In genomic region chr22:36929621-36930020, GRCh38 we compare ENCODE assay signal across 20 cellular contexts. TPM values are rescaled to one million over a fixed set of nuclear protein-coding genes. Genes with fewer than 3 reads are reported as not detected.
DNase-seq lines count a peak whose midpoint lies in the region; ATAC-seq, FAIRE-seq and TF ChIP-seq lines count a peak whose summit lies in the region.
"Had no signal": no experiment of that assay in that cellular context is flagged by ENCODE, and none has a peak within 500 bp of the region (broad histone marks: within the 10 kb centered on the region; RNA-seq: fewer than 3 reads in every experiment).

No MANE protein-coding gene starts in this region.

- H3K23ac ChIP-seq in H1 (ENCODE audit: insufficient read length), result no peak overlapping the region

- H2BK120ac ChIP-seq in H1 (replicated peaks; ENCODE audit: low read depth, low read length), result no peak overlapping the region

- TF ChIP-seq POLR2A in H1 (IDR thresholded peaks at IDR 0.05; ENCODE audit: control extremely low read depth in 1 of 2, low read depth in 2 of 2, low read length in 2 of 2) (no peak), sigmoid colon (IDR thresholded peaks at IDR 0.05) (no peak)

- H2AFZ ChIP-seq in H1 (ENCODE audit: low read length), result no peak overlapping the region
- H2AFZ ChIP-seq: GM23248 had no signal

- peak overlapping the region; percentile 85 for H3K27ac ChIP-seq in BLaER1
- H3K27ac ChIP-seq in H1 (ENCODE audit: low read depth, low read length), result no peak overlapping the region
- no peak overlapping the region for H3K27ac ChIP-seq in sigmoid colon
- H3K27ac ChIP-seq: GM23248 had no signal

- H3K4me3 ChIP-seq in BLaER1, result peak overlapping the region; percentile 45
- no peak overlapping the region for H3K4me3 ChIP-seq in H7 (ENCODE audit: insufficient read depth, low read depth, low read length)
- H3K4me3 ChIP-seq in H1 (ENCODE audit: extremely low read depth in 1 of 4, insufficient read depth in 2 of 4, low read depth in 3 of 4, low read length in 4 of 4), result no peak overlapping the region
- H3K4me3 ChIP-seq in sigmoid colon, result no peak overlapping the region
- H3K4me3 ChIP-seq: GM23248 had no signal

- no peak for TF ChIP-seq RAD21 in H1 (IDR thresholded peaks at IDR 0.05 in 1 of 2, conservative IDR thresholded peaks at IDR 0.05 in 1 of 2; ENCODE audit: low read depth in 2 of 2, low read length in 2 of 2)

- no peak overlapping the region for H2AK5ac ChIP-seq in H1 (ENCODE audit: low read depth, low read length)

- TF ChIP-seq EP300 in H1 (IDR thresholded peaks at IDR 0.05; ENCODE audit: borderline replicate concordance in 1 of 2, low read depth in 2 of 2, low read length in 2 of 2) (no peak), sigmoid colon (IDR thresholded peaks at IDR 0.05) (no peak)

- H3K36me3 ChIP-seq in BLaER1 (peaks cover 49% of the 10 kb centered on the region), H7 (replicated peaks; ENCODE audit: control insufficient read depth, insufficient read depth, low read length) (no peaks in the 10 kb centered on the region), H1 (ENCODE audit: control insufficient read depth in 2 of 4, insufficient read depth in 4 of 4, low read length in 3 of 4) (no peaks in the 10 kb centered on the region), sigmoid colon (no peaks in the 10 kb centered on the region)

- H3K4ac ChIP-seq in H1 (replicated peaks; ENCODE audit: insufficient read length, low read depth, low read length), result no peak overlapping the region

- no peak overlapping the region for H2BK12ac ChIP-seq in H1 (ENCODE audit: low read depth, low read length)

- peak overlapping the region; percentile 61; the same call in 1 of the 2 replicates for H2BK15ac ChIP-seq in H1 (ENCODE audit: low read length)

- ATAC-seq in GM21737 (IDR thresholded peaks at IDR 0.05; ENCODE audit: unreplicated experiment), result no peak
- ATAC-seq: HCT116 had no signal

- intact Hi-C loops in sigmoid colon (cut with DNase I), result no loop called here

- H3K79me2 ChIP-seq in H1 (ENCODE audit: control insufficient read depth in 1 of 2, insufficient read depth in 2 of 2, low read length in 2 of 2), result no peaks in the 10 kb centered on the region

- FAIRE-seq in H1 (lab: Jason Lieb, UNC), result no peak
- FAIRE-seq: A204.1 had no signal

- TF ChIP-seq CTCF in H1 (IDR thresholded peaks at IDR 0.05; ENCODE audit: control extremely low read depth in 1 of 3, insufficient read depth in 1 of 3, low read depth in 1 of 3, low read length in 3 of 3), result no peak
- TF ChIP-seq CTCF in sigmoid colon (IDR thresholded peaks at IDR 0.05), result no peak

- CTCF ChIA-PET in H1 (lab: Charles Lee; ENCODE audit: partially characterized antibody), result interaction anchor here (1.0 to 2.0 kb wide), 6 partner anchors 36 to 272 kb away, joined by 3 to 6 read pairs (median 4); no protein-coding TSS in a partner anchor

- H3K9ac ChIP-seq in BLaER1, result peak overlapping the region; percentile 62; the same call in 1 of the 2 replicates
- no peak overlapping the region for H3K9ac ChIP-seq in H1 (replicated peaks in 1 of 4; ENCODE audit: extremely low read depth in 1 of 4, low read depth in 3 of 4, low read length in 3 of 4)
- H3K9ac ChIP-seq: GM23248 had no signal

- H3K14ac ChIP-seq in H1 (ENCODE audit: insufficient read length), result no peak overlapping the region

- H3K9me3 ChIP-seq in BLaER1 (no peaks in the 10 kb centered on the region), H1 (ENCODE audit: insufficient read depth in 2 of 2, low read depth in 1 of 2, low read length in 1 of 2) (no peaks in the 10 kb centered on the region), sigmoid colon (no peaks in the 10 kb centered on the region)

- no peak overlapping the region for H2BK20ac ChIP-seq in H1 (ENCODE audit: low read length)

- POLR2A ChIA-PET in H1 (lab: Charles Lee; ENCODE audit: partially characterized antibody), result interaction anchor here (1.0 kb wide), 1 partner anchor 12 kb away, joined by 3 read pairs; no protein-coding TSS in a partner anchor

- H4K91ac ChIP-seq in H1 (replicated peaks; ENCODE audit: insufficient read length, low read length), result no peak overlapping the region

- H3K4me2 ChIP-seq in BLaER1 (peak overlapping the region; percentile 98), H1 (ENCODE audit: insufficient read depth in 1 of 2, low read depth in 2 of 2, low read length in 2 of 2) (no peak overlapping the region)

- no peak overlapping the region for H4K5ac ChIP-seq in H1 (ENCODE audit: insufficient read length, low read depth, low read length)

- no peak overlapping the region for H2BK5ac ChIP-seq in H1 (ENCODE audit: low read depth, low read length)

- no peaks in the 10 kb centered on the region for H3K79me1 ChIP-seq in H1 (ENCODE audit: low read depth, low read length)

- H3K18ac ChIP-seq in H1 (ENCODE audit: extremely low read depth, low read length), result no peak overlapping the region

- H4K20me1 ChIP-seq in BLaER1 (no peaks in the 10 kb centered on the region), H1 (replicated peaks in 1 of 2; ENCODE audit: control insufficient read depth in 1 of 2, insufficient read depth in 2 of 2, low read length in 2 of 2) (no peaks in the 10 kb centered on the region)

- H3K27me3 ChIP-seq in BLaER1 (no peaks in the 10 kb centered on the region), H7 (ENCODE audit: control insufficient read depth, insufficient read depth, low read length) (no peaks in the 10 kb centered on the region), H1 (replicated peaks in 1 of 4; ENCODE audit: control insufficient read depth in 3 of 4, extremely low read depth in 1 of 4, insufficient read depth in 3 of 4, low read length in 3 of 4) (peaks cover 0 to 2% (median 0%) of the 10 kb centered on the region in 4 experiments; a peak in 1 of 7 replicates), sigmoid colon (no peaks in the 10 kb centered on the region)

- DNase-seq in H7 (peak; percentile 45), H1 (ENCODE audit: low read depth in 1 of 2, low spot score in 2 of 2) (no peak), sigmoid colon (peak; percentile 50), pons (ENCODE audit: low spot score) (no peak), islet precursor cell (no peak)
- DNase-seq: EL, GM23248, IMR-90, Karpas-422, NCI-H1694 treated with DMSO at 0.1 percent for 48 hours, NCI-H2081 treated with DMSO at 0.1 percent for 48 hours, NCI-H446, NCI-H526, Right ventricle myocardium superior had no signal

- peaks cover 91% of the 10 kb centered on the region for H3K4me1 ChIP-seq in BLaER1
- no peaks in the 10 kb centered on the region for H3K4me1 ChIP-seq in H1 (replicated peaks in 1 of 4; ENCODE audit: control insufficient read depth in 3 of 4, insufficient read depth in 4 of 4, low read length in 3 of 4)
- H3K4me1 ChIP-seq in sigmoid colon, result no peaks in the 10 kb centered on the region

- H4K8ac ChIP-seq in H1 (ENCODE audit: extremely low read depth, insufficient read depth, low read length), result no peak overlapping the region

- no peak overlapping the region for H3K56ac ChIP-seq in H1 (replicated peaks; ENCODE audit: insufficient read length, low read depth, low read length)

- no peaks in the 10 kb centered on the region for H3K23me2 ChIP-seq in H1 (ENCODE audit: low read depth, low read length)

- 82% methylated on average over 10 of the region's 10 CpGs; no CpG with 5 or more reads in 1 of the 2 experiments for WGBS in H1 (ENCODE audit: extremely low coverage in 1 of 2, insufficient coverage in 1 of 2, insufficient read length in 1 of 2, insufficient replicate concordance in 2 of 2, low coverage in 1 of 2, low lambda C conversion rate in 2 of 2, missing lambda C conversion rate in 1 of 2), 2 experiments
- 85 to 93% methylated on average over 10 of the region's 10 CpGs for WGBS in sigmoid colon, 2 donors

TF ChIP-seq in H1, 55 proteins besides CTCF, POLR2A, EP300 and RAD21:
- TF ChIP-seq SIRT6 (IDR thresholded peaks at IDR 0.05; ENCODE audit: low read length) (no peak), CBX5 (IDR thresholded peaks at IDR 0.05; ENCODE audit: low read depth, low read length) (no peak), ATF2 (IDR thresholded peaks at IDR 0.05; ENCODE audit: low read length) (no peak), GTF2F1 (IDR thresholded peaks at IDR 0.05; ENCODE audit: borderline replicate concordance, low read depth, low read length) (no peak), RXRA (IDR thresholded peaks at IDR 0.05; ENCODE audit: insufficient read depth, low read depth, low read length) (no peak), TEAD4 (IDR thresholded peaks at IDR 0.05; ENCODE audit: low read depth, low read length) (no peak), CBX8 (IDR thresholded peaks at IDR 0.05; ENCODE audit: borderline replicate concordance, low read depth, low read length) (no peak)

RNA-seq across cellular contexts. Expression of gene CSF2RB, which starts 16.2 kb away (rescaled TPM):
- not detected in 2 replicates for total RNA-seq in H7 (2014; rRNA removed; shearing (Covaris generic))
- total RNA-seq in H1 (2021; fragmentation: NEBNext Ultra II Directional; extraction: Animal tissue kit (Norgen Biotek cat#: 25700)), result not detected in 2 replicates
- 0.02 TPM in 1 of 2 replicates, not detected in the other for polyA plus RNA-seq in H1 (2011; rRNA removed)
- polyA plus RNA-seq in H1 (2011; cell fraction: cytosol; rRNA removed), result not detected
- polyA plus RNA-seq in H1 (2011; cell fraction: nucleus; rRNA removed), result 0.14 TPM
- not detected in 4 replicates for polyA plus RNA-seq in H1 (2012, experiment 1 of 2)
- polyA plus RNA-seq in H1 (2012, experiment 2 of 2), result not detected
- polyA plus RNA-seq in H1 (2013, experiment 1 of 2), result 0.02 TPM
- not detected for polyA plus RNA-seq in H1 (2013, experiment 2 of 2)
- polyA minus RNA-seq in H1 (2011; rRNA and poly(A)+ RNA removed), result not detected in 2 replicates
- polyA minus RNA-seq in H1 (2011; cell fraction: cytosol; rRNA and poly(A)+ RNA removed), result not detected
- polyA minus RNA-seq in H1 (2011; cell fraction: nucleus; rRNA and poly(A)+ RNA removed), result not detected
- total RNA-seq in sigmoid colon, result 1 to 10 TPM; 3.0 to 5.0 (median 3.9) TPM
- polyA plus RNA-seq in sigmoid colon, result 10 to 100 TPM in 1 of 3 donors, 1 to 10 TPM in 1, under 1 TPM in 1; 0.60 to 11.4 (median 3.7) TPM
- total RNA-seq: IMR-90, RPMI7951, SK-MEL-5 had no signal
- polyA plus RNA-seq: IMR-90 had no signal

Comparison
In these comparisons a context has a peak if more than half of its experiments do, and no peak if none do; other contexts are left out.
1. DNase-seq: peak in H7 (single experiment) and sigmoid colon (single experiment); none in H1 (0 of 2), pons (single experiment) and islet precursor cell (single experiment).